ENCODE assay signal across 11 cellular contexts in the genomic region with DNA sequence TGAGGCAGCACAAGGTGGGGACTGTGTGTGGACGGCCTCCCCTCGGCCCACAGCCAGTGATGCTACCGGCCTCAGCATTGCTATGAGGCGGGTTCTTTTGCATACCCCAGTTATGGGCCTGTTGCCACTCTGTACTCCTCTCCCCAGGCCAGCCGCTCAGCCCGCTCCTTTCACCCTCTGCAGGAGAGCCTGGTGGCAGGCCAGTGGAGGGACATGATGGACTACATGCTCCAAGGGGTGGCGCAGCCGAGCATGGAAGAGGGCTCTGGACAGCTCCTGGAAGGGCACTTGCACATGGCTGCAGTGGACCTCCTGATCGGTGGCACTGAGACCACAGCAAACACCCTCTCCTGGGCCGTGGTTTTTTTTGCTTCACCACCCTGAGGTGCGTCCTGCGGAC. TPM values are rescaled to one million over a fixed set of nuclear protein-coding genes. Genes with fewer than 3 reads are reported as not detected.
DNase-seq lines count a peak whose midpoint lies in the region; ATAC-seq and TF ChIP-seq lines count a peak whose summit lies in the region.
"Not testable (repeated sequence)": the region's sequence is repeated elsewhere in the genome, so short reads cannot be mapped to it uniquely, and the experiment has no call there.
"Had no signal": no experiment of that assay in that cellular context is flagged by ENCODE, and none has a peak within 500 bp of the region (broad histone marks: within the 10 kb centered on the region; RNA-seq: fewer than 3 reads in every experiment).

No MANE protein-coding gene starts in this region.

- H3K27me3 ChIP-seq in GM23248 (replicated peaks; ENCODE audit: insufficient read depth); spleen (replicated peaks in 1 of 7); aorta (ENCODE audit: control insufficient read depth in 1 of 2, insufficient read depth in 2 of 2, low read length in 1 of 2): not testable (repeated sequence)

- H3K4me2 ChIP-seq in GM23248 (ENCODE audit: unreplicated experiment) = not testable (repeated sequence)

- not testable (repeated sequence) for H3K4me3 ChIP-seq in GM23248; mucosa of descending colon; spleen; aorta (ENCODE audit: low read length in 2 of 2)

- H3K36me3 Mint-ChIP-seq in activated B cell treated with CpG ODN at 0.5 μM for 24 hours (ENCODE audit: low read depth); activated naive CD4-positive, alpha-beta T cell treated with anti-CD3 and anti-CD28 coated beads for 36 hours (ENCODE audit: low read depth); chondrocyte (ENCODE audit: low read depth): not testable (repeated sequence)

- H3K9ac ChIP-seq in GM23248 = not testable (repeated sequence)

- H3K27ac ChIP-seq in GM23248; spleen; aorta (ENCODE audit: low read depth in 1 of 2, low read length in 2 of 2): not testable (repeated sequence)

- H3K4me3 Mint-ChIP-seq in activated B cell treated with CpG ODN at 0.5 μM for 24 hours; activated naive CD4-positive, alpha-beta T cell treated with anti-CD3 and anti-CD28 coated beads for 36 hours; chondrocyte (ENCODE audit: unreplicated experiment): not testable (repeated sequence)

- POLR2A ChIA-PET in activated B cell treated with CpG ODN at 0.5 μM for 24 hours (lab: Charles Lee) = not testable (repeated sequence)

- H3K9me3 ChIP-seq in GM23248 (ENCODE audit: low read depth); mucosa of descending colon; spleen; aorta (ENCODE audit: control insufficient read depth, low read length): not testable (repeated sequence)

- H3F3A ChIP-seq in GM23248 (ENCODE audit: insufficient read depth) = not testable (repeated sequence)

- 61 to 63% methylated on average over 12 of the region's 12 CpGs for WGBS in GM23248 (ENCODE audit: low coverage in 1 of 2, low lambda C conversion rate in 2 of 2, missing lambda C conversion rate in 2 of 2), 2 experiments
- WGBS in spleen, 5 donors = 79 to 94% (median 87%) methylated on average over 8 to 12 of the region's 12 CpGs
- WGBS in aorta, 2 donors = 65 to 77% methylated on average over 12 of the region's 12 CpGs

- H4K20me1 ChIP-seq in GM23248 (ENCODE audit: insufficient read depth) = not testable (repeated sequence)

- TF ChIP-seq CTCF in activated B cell treated with CpG ODN at 0.5 μM for 24 hours (IDR thresholded peaks at IDR 0.05); chondrocyte (IDR thresholded peaks at IDR 0.05); mucosa of descending colon (IDR thresholded peaks at IDR 0.05); spleen (IDR thresholded peaks at IDR 0.05 in 8 of 11, conservative IDR thresholded peaks at IDR 0.05 in 3 of 11): not testable (repeated sequence)

- not testable (repeated sequence) for ATAC-seq in activated B cell treated with CpG ODN at 0.5 μM for 24 hours (ENCODE audit: low read depth); mucosa of descending colon; aorta (ENCODE audit: low FRiP score)

- not testable (repeated sequence) for H3K4me1 ChIP-seq in GM23248 (ENCODE audit: insufficient read depth); mucosa of descending colon (ENCODE audit: low read depth); spleen; aorta (ENCODE audit: control insufficient read depth in 1 of 2, insufficient read depth in 2 of 2, low read length in 2 of 2)

- TF ChIP-seq POLR2A in spleen (IDR thresholded peaks at IDR 0.05) = not testable (repeated sequence)

- DNase-seq in GM23248 (peak; percentile 0), activated B cell treated with CpG ODN at 0.5 μM for 24 hours (peak; percentile 14), chondrocyte (ENCODE audit: low spot score) (peak; percentile 46), islet precursor cell (peak; percentile 41), mucosa of descending colon (peak in 2 of 3 donors; percentile 13 to 32), spleen (peak; percentile 49), aorta (peak; percentile 26 to 50)
- peak; percentile 3 for DNase-seq in activated naive CD4-positive, alpha-beta T cell treated with anti-CD3 and anti-CD28 coated beads for 36 hours

- not testable (repeated sequence) for H3K9me3 Mint-ChIP-seq in activated B cell treated with CpG ODN at 0.5 μM for 24 hours; activated naive CD4-positive, alpha-beta T cell treated with anti-CD3 and anti-CD28 coated beads for 36 hours; chondrocyte (ENCODE audit: low read depth)

- not testable (repeated sequence) for H3K27me3 Mint-ChIP-seq in activated B cell treated with CpG ODN at 0.5 μM for 24 hours; activated naive CD4-positive, alpha-beta T cell treated with anti-CD3 and anti-CD28 coated beads for 36 hours (ENCODE audit: low read depth); chondrocyte (ENCODE audit: low read depth)

- H3K36me3 ChIP-seq in GM23248 (ENCODE audit: low read depth); mucosa of descending colon (ENCODE audit: low read depth); spleen; aorta (ENCODE audit: control insufficient read depth in 1 of 2, insufficient read depth in 2 of 2, low read length in 1 of 2): not testable (repeated sequence)

- not testable (repeated sequence) for H3K9me2 ChIP-seq in GM23248 (ENCODE audit: insufficient read depth)

- H2AFZ ChIP-seq in GM23248 = not testable (repeated sequence)

- CTCF ChIA-PET in activated B cell treated with CpG ODN at 0.5 μM for 24 hours (lab: Charles Lee); activated naive CD4-positive, alpha-beta T cell treated with anti-CD3 and anti-CD28 coated beads for 36 hours (lab: Charles Lee): not testable (repeated sequence)

- in situ Hi-C loops in GM23248 (cut with MboI) = not testable (repeated sequence)

- H3K27ac Mint-ChIP-seq in activated B cell treated with CpG ODN at 0.5 μM for 24 hours; activated naive CD4-positive, alpha-beta T cell treated with anti-CD3 and anti-CD28 coated beads for 36 hours; chondrocyte (ENCODE audit: unreplicated experiment): not testable (repeated sequence)

- H3K79me2 ChIP-seq in GM23248 (ENCODE audit: insufficient read depth) = not testable (repeated sequence)

- intact Hi-C loops in activated B cell treated with CpG ODN at 0.5 μM for 24 hours (cut with micrococcal nuclease); activated naive CD4-positive, alpha-beta T cell treated with anti-CD3 and anti-CD28 coated beads for 36 hours (cut with micrococcal nuclease); mucosa of descending colon (cut with DNase I, micrococcal nuclease); spleen (cut with DNase I; ENCODE audit: low total_unique reads); aorta (cut with DNase I): not testable (repeated sequence)

- not testable (repeated sequence) for H3K4me1 Mint-ChIP-seq in activated B cell treated with CpG ODN at 0.5 μM for 24 hours; activated naive CD4-positive, alpha-beta T cell treated with anti-CD3 and anti-CD28 coated beads for 36 hours (ENCODE audit: low read depth); chondrocyte (ENCODE audit: low read depth)

RNA-seq across cellular contexts. Expression of gene C4B, which starts 7.5 kb away (rescaled TPM):
- total RNA-seq in GM23248 (2014; rRNA removed; shearing (Covaris generic)) = 4.5 and 6.4 TPM in 2 replicates
- 1.1 and 2.6 TPM in 2 replicates for polyA plus RNA-seq in GM23248 (2016; fragmentation: Nextera tagmentation; extraction: Ambion mirVana)
- total RNA-seq in activated B cell treated with CpG ODN at 0.5 μM for 24 hours = 5.1 and 5.3 TPM in 2 replicates
- 1 to 10 TPM; 2.7 to 3.3 TPM for total RNA-seq in activated naive CD4-positive, alpha-beta T cell treated with anti-CD3 and anti-CD28 coated beads for 36 hours
- 7.3 to 10.3 TPM (median 9.6 TPM) in 3 replicates for total RNA-seq in chondrocyte
- 100 to 1,000 TPM in 1 of 3 donors, 10 to 100 TPM in 1, 1 to 10 TPM in 1; 9.2 to 175 (median 51.0) TPM for total RNA-seq in mucosa of descending colon
- total RNA-seq in spleen = 100 to 1,000 TPM in 5 of 7 donors, 10 to 100 TPM in 2; 88.6 to 308 (median 165) TPM
- 10 to 100 TPM; 57.8 to 66.9 (median 63.1) TPM for polyA plus RNA-seq in spleen
- total RNA-seq in aorta = 100 to 1,000 TPM; 149 to 225 TPM
- polyA plus RNA-seq in aorta = 10 to 100 TPM; 10.8 to 49.3 TPM

RNA-seq across cellular contexts. Expression of gene C4A, which starts 25.2 kb away (rescaled TPM):
- total RNA-seq in GM23248 (2014; rRNA removed; shearing (Covaris generic)) = 4.8 and 5.3 TPM in 2 replicates
- 1.3 and 2.4 TPM in 2 replicates for polyA plus RNA-seq in GM23248 (2016; fragmentation: Nextera tagmentation; extraction: Ambion mirVana)
- 4.6 and 6.8 TPM in 2 replicates for total RNA-seq in activated B cell treated with CpG ODN at 0.5 μM for 24 hours
- 1 to 10 TPM; 3.2 to 3.5 TPM for total RNA-seq in activated naive CD4-positive, alpha-beta T cell treated with anti-CD3 and anti-CD28 coated beads for 36 hours
- 7.2 to 13.3 TPM (median 10.5 TPM) in 3 replicates for total RNA-seq in chondrocyte
- 100 to 1,000 TPM in 1 of 3 donors, 10 to 100 TPM in 2; 10.2 to 203 (median 56.0) TPM for total RNA-seq in mucosa of descending colon
- 100 to 1,000 TPM; 101 to 332 (median 166) TPM for total RNA-seq in spleen
- 10 to 100 TPM; 50.1 to 58.3 (median 53.5) TPM for polyA plus RNA-seq in spleen
- total RNA-seq in aorta = 100 to 1,000 TPM; 146 to 258 TPM
- 10 to 100 TPM in 1 of 2 donors, 1 to 10 TPM in 1; 7.4 to 43.6 TPM for polyA plus RNA-seq in aorta
- total RNA-seq: HT1080 had no signal

RNA-seq across cellular contexts. Expression of gene CYP21A2, which starts 31.1 kb away (rescaled TPM):
- total RNA-seq in GM23248 (2014; rRNA removed; shearing (Covaris generic)) = not detected in 2 replicates
- polyA plus RNA-seq in GM23248 (2016; fragmentation: Nextera tagmentation; extraction: Ambion mirVana) (not detected in 2 replicates), spleen (1 to 10 TPM in 2 of 3 donors, under 1 TPM in 1; 0.97 to 2.4 (median 2.2) TPM), aorta (1 to 10 TPM in 1 of 2 donors, not detected in 1; 3.6 TPM)
- total RNA-seq in activated B cell treated with CpG ODN at 0.5 μM for 24 hours (0.10 TPM in 1 of 2 replicates, not detected in the other), chondrocyte (0.30 to 0.68 TPM (median 0.41 TPM) in 3 replicates), mucosa of descending colon (1 to 10 TPM in 1 of 3 donors, under 1 TPM in 2; 0.93 to 2.1 (median 0.94) TPM), spleen (10 to 100 TPM in 2 of 7 donors, 1 to 10 TPM in 5; 4.9 to 14.3 (median 7.1) TPM), aorta (1 to 10 TPM; 2.2 to 2.3 TPM)
- total RNA-seq in activated naive CD4-positive, alpha-beta T cell treated with anti-CD3 and anti-CD28 coated beads for 36 hours = under 1 TPM in 1 of 2 experiments, not detected in 1; 0.19 TPM
- total RNA-seq: Daoy, HT1080 had no signal
- polyA plus RNA-seq: CD8-positive, alpha-beta memory T cell had no signal

RNA-seq across cellular contexts. Expression of gene DXO, which starts 35.1 kb away (rescaled TPM):
- total RNA-seq in GM23248 (2014; rRNA removed; shearing (Covaris generic)) = 24.2 and 31.0 TPM in 2 replicates
- 23.3 and 26.6 TPM in 2 replicates for polyA plus RNA-seq in GM23248 (2016; fragmentation: Nextera tagmentation; extraction: Ambion mirVana)
- total RNA-seq in activated B cell treated with CpG ODN at 0.5 μM for 24 hours = 23.7 and 29.4 TPM in 2 replicates
- 10 to 100 TPM; 12.5 to 13.0 TPM for total RNA-seq in activated naive CD4-positive, alpha-beta T cell treated with anti-CD3 and anti-CD28 coated beads for 36 hours
- 15.8 to 25.9 TPM (median 19.3 TPM) in 3 replicates for total RNA-seq in chondrocyte
- total RNA-seq in mucosa of descending colon = 10 to 100 TPM; 12.4 to 18.1 (median 15.8) TPM
- total RNA-seq in spleen = 10 to 100 TPM; 21.0 to 34.3 (median 26.2) TPM
- 10 to 100 TPM; 19.1 to 28.1 (median 26.3) TPM for polyA plus RNA-seq in spleen
- total RNA-seq in aorta = 10 to 100 TPM; 20.2 to 20.5 TPM
- polyA plus RNA-seq in aorta = 10 to 100 TPM in 1 of 2 donors, 1 to 10 TPM in 1; 5.1 to 41.7 TPM

RNA-seq across cellular contexts. Expression of gene SKIC2, which starts 48.1 kb away (rescaled TPM):
- total RNA-seq in GM23248 (2014; rRNA removed; shearing (Covaris generic)) = 54.9 and 65.4 TPM in 2 replicates
- polyA plus RNA-seq in GM23248 (2016; fragmentation: Nextera tagmentation; extraction: Ambion mirVana) = 46.9 and 47.7 TPM in 2 replicates
- 95.8 and 102 TPM in 2 replicates for total RNA-seq in activated B cell treated with CpG ODN at 0.5 μM for 24 hours
- total RNA-seq in activated naive CD4-positive, alpha-beta T cell treated with anti-CD3 and anti-CD28 coated beads for 36 hours = 100 to 1,000 TPM in 1 of 2 experiments, 10 to 100 TPM in 1; 93.6 to 101 TPM
- 56.9 to 85.6 TPM (median 61.2 TPM) in 3 replicates for total RNA-seq in chondrocyte
- total RNA-seq in mucosa of descending colon = 10 to 100 TPM; 58.6 to 87.2 (median 81.2) TPM
- 100 to 1,000 TPM in 1 of 7 donors, 10 to 100 TPM in 6; 52.1 to 102 (median 75.7) TPM for total RNA-seq in spleen
- 100 to 1,000 TPM in 2 of 3 donors, 10 to 100 TPM in 1; 61.8 to 107 (median 102) TPM for polyA plus RNA-seq in spleen
- 10 to 100 TPM; 53.8 to 90.3 TPM for total RNA-seq in aorta
- 100 to 1,000 TPM in 1 of 2 donors, 10 to 100 TPM in 1; 26.7 to 188 TPM for polyA plus RNA-seq in aorta
